In genomic region chr7:65509368-65510186, GRCh38 we compare ENCODE assay signal across 9 cellular contexts.
DNase-seq lines count a peak whose midpoint lies in the region; ATAC-seq, FAIRE-seq and TF ChIP-seq lines count a peak whose summit lies in the region.
"Had no signal": no experiment of that assay in that cellular context is flagged by ENCODE, and none has a peak within 500 bp of the region (broad histone marks: within the 10 kb centered on the region; RNA-seq: fewer than 3 reads in every experiment).

No MANE protein-coding gene starts in this region.

- H3K4me1 Mint-ChIP-seq in IgD-negative memory B cell (peaks cover 5 to 7% (median 5%) of the 10 kb centered on the region in 3 donors), mesothelial cell of epicardium (peaks cover 3% of the 10 kb centered on the region)

- peaks cover 0 to 17% of the 10 kb centered on the region in 2 experiments; a peak in 2 of 5 replicates for H3K4me1 ChIP-seq in K562 (replicated peaks in 1 of 2; ENCODE audit: control insufficient read depth in 2 of 2, insufficient read depth in 2 of 2, low read length in 2 of 2)

- H3K9me3 Mint-ChIP-seq in IgD-negative memory B cell (peaks cover 0 to 2% (median 0%) of the 10 kb centered on the region in 3 donors), mesothelial cell of epicardium (no peaks in the 10 kb centered on the region)

- no peaks in the 10 kb centered on the region for H3K36me3 ChIP-seq in K562 (ENCODE audit: control insufficient read depth, insufficient read depth, low read length)

- BruUV-seq in K562 (replicated peaks; lab: Mats Ljungman, UMichigan) = no TSS peak

- H4K20me1 ChIP-seq in K562 (replicated peaks; ENCODE audit: control insufficient read depth, insufficient read depth, low read length) = no peaks in the 10 kb centered on the region

- no peaks in the 10 kb centered on the region for H3K79me2 ChIP-seq in K562 (ENCODE audit: control insufficient read depth, insufficient read depth, low read length)

- peak overlapping the region; percentile 28 for H3K4me2 ChIP-seq in K562 (ENCODE audit: insufficient read depth, low read length)

- TF ChIP-seq RAD21 in K562 (CRISPR knock-in tag; conservative IDR thresholded peaks at IDR 0.05 in 1 of 2, IDR thresholded peaks at IDR 0.05 in 1 of 2) = no peak

- POLR2A ChIA-PET in K562 (lab: Yijun Ruan, JAX) = interaction anchor here (0.7 kb wide), 3 partner anchors 606 to 801 kb away, joined by 3 to 4 read pairs (median 4); no protein-coding TSS in a partner anchor

- intact Hi-C loops in K562 (cut with micrococcal nuclease) = no loop called here

- H3K9ac ChIP-seq in K562 (ENCODE audit: insufficient read depth in 1 of 2, low read depth in 2 of 2, low read length in 2 of 2) = peak overlapping the region; percentile 60 to 94; a peak in 3 of 4 replicates

- no peak for TF ChIP-seq EP300 in K562 (IDR thresholded peaks at IDR 0.05; ENCODE audit: low read length)

- CTCF ChIA-PET in K562 (lab: Yijun Ruan, JAX; ENCODE audit: low intra/inter-chr PET ratio) = no interaction called here

- peak overlapping the region; percentile 87 for H3K4me3 ChIP-seq in K562

- no peak for FAIRE-seq in K562 (lab: Jason Lieb, UNC)
- FAIRE-seq: endometrium had no signal

- H3K27ac Mint-ChIP-seq in IgD-negative memory B cell = peak overlapping the region in 2 of 3 donors; percentile 59 to 75
- H3K27ac Mint-ChIP-seq in mesothelial cell of epicardium = no peak overlapping the region

- H3K9me3 ChIP-seq in K562 (replicated peaks; ENCODE audit: control insufficient read depth, insufficient read depth, low read depth, low read length) = 0 out of 2 replicates have a peak, but pooled peaks cover 2% of the 10 kb centered on the region

- peak; percentile 15 for DNase-seq in AG20443 (ENCODE audit: low spot score)
- DNase-seq in K562 (ENCODE audit: extremely low read depth in 1 of 4, low spot score in 3 of 4) = peak in 2 of 4 experiments; percentile 23 to 40
- no peak for DNase-seq in mesothelial cell of epicardium (ENCODE audit: low spot score in 2 of 2, unreplicated experiment in 2 of 2)
- DNase-seq in SW 1271 (lab: John Stamatoyannopoulos, UW) = no peak
- DNase-seq in DMS153 treated with DMSO at 0.1 percent for 48 hours (lab: John Stamatoyannopoulos, UW; ENCODE audit: unreplicated experiment) = no peak

- TF ChIP-seq POLR2A in K562 (conservative IDR thresholded peaks at IDR 0.05) = no peak

- 8% methylated on average over 54 of the region's 85 CpGs for WGBS in K562 (ENCODE audit: insufficient coverage, low coverage, missing lambda C conversion rate)

- ATAC-seq in K562 = peak; percentile 64
- ATAC-seq in HG03457 (IDR thresholded peaks at IDR 0.05; ENCODE audit: unreplicated experiment) = no peak
- no peak for ATAC-seq in HG02981 (IDR thresholded peaks at IDR 0.05; ENCODE audit: unreplicated experiment)

- H3K27ac ChIP-seq in K562 (ENCODE audit: extremely low read depth, low read depth, low read length) = peak overlapping the region; percentile 43; the same call in 1 of the 3 replicates

- H3K36me3 Mint-ChIP-seq in IgD-negative memory B cell = no peaks in the 10 kb centered on the region
- H3K36me3 Mint-ChIP-seq in mesothelial cell of epicardium = no peaks in the 10 kb centered on the region

- peaks cover 6 to 10% of the 10 kb centered on the region in 2 experiments; a peak in 3 of 5 replicates for H3K27me3 ChIP-seq in K562 (ENCODE audit: control insufficient read depth in 2 of 2, insufficient read depth in 2 of 2, low read length in 2 of 2)

- peak overlapping the region; percentile 46 for H2AFZ ChIP-seq in K562 (ENCODE audit: low read depth, low read length)

- H3K4me3 Mint-ChIP-seq in IgD-negative memory B cell (peak overlapping the region; percentile 78 to 94 (median 84)), mesothelial cell of epicardium (peak overlapping the region; percentile 60)

- H3K27me3 Mint-ChIP-seq in IgD-negative memory B cell (peaks cover 17% of the 10 kb centered on the region), mesothelial cell of epicardium (ENCODE audit: low read depth) (peaks cover 44% of the 10 kb centered on the region)

- TF ChIP-seq CTCF in K562 (IDR thresholded peaks at IDR 0.05 in 2 of 3, conservative IDR thresholded peaks at IDR 0.05 in 1 of 3; ENCODE audit: insufficient read depth in 2 of 3, low read depth in 1 of 3, low read length in 3 of 3) (no peak), mesothelial cell of epicardium (IDR thresholded peaks at IDR 0.05; ENCODE audit: unreplicated experiment) (no peak)

- in situ Hi-C loops in K562 (cut with MboI) = loop anchor here (10.0 kb wide), 1 partner anchor 395 kb away; no protein-coding TSS in a partner anchor

- no peaks in the 10 kb centered on the region for H3K9me1 ChIP-seq in K562 (ENCODE audit: control insufficient read depth, insufficient read depth, low read length)

TF ChIP-seq in K562, 482 proteins besides CTCF, POLR2A, EP300 and RAD21 (continues in another document):
- TF ChIP-seq CBX8 (IDR thresholded peaks at IDR 0.05; ENCODE audit: borderline replicate concordance, extremely low read depth, low read depth, low read length, poor library complexity, severe bottlenecking) (peak; percentile 91), ZFX (CRISPR knock-in tag; IDR thresholded peaks at IDR 0.05) (peak; percentile 70), BCOR (IDR thresholded peaks at IDR 0.05) (0 out of 2 replicates have a peak, but pooled peaks have one; percentile 50), TCF3 (CRISPR knock-in tag; IDR thresholded peaks at IDR 0.05) (no peak), TSHZ1 (CRISPR knock-in tag; IDR thresholded peaks at IDR 0.05) (no peak), GTF2B (IDR thresholded peaks at IDR 0.05; ENCODE audit: extremely low read depth, insufficient read length) (no peak), ESRRB (CRISPR knock-in tag; IDR thresholded peaks at IDR 0.05; ENCODE audit: borderline replicate concordance) (no peak), VEZF1 (CRISPR knock-in tag; IDR thresholded peaks at IDR 0.05) (peak; percentile 60), U2AF1 (optimal IDR thresholded peaks at IDR 0.05; ENCODE audit: low read depth, low read length) (peak; percentile 58), E2F6 (IDR thresholded peaks at IDR 0.05; ENCODE audit: borderline replicate concordance in 1 of 2, extremely low read depth in 1 of 2, insufficient read depth in 1 of 2, insufficient read length in 1 of 2, low read depth in 1 of 2, low read length in 1 of 2, poor library complexity in 1 of 2, severe bottlenecking in 1 of 2) (peak in 1 of 2 experiments; percentile 11), ZNF77 (CRISPR knock-in tag; IDR thresholded peaks at IDR 0.05) (no peak), ZNF583 (CRISPR knock-in tag; IDR thresholded peaks at IDR 0.05) (no peak), MAZ (CRISPR knock-in tag; conservative IDR thresholded peaks at IDR 0.05 in 1 of 2, IDR thresholded peaks at IDR 0.05 in 1 of 2) (0 out of 4 replicates have a peak, but pooled peaks of 1 of the 2 experiments have one; percentile 47), MYC (IDR thresholded peaks at IDR 0.05; ENCODE audit: low read depth, low read length) (no peak), MYC (CRISPR knock-in tag; IDR thresholded peaks at IDR 0.05; ENCODE audit: borderline replicate concordance, low read depth) (no peak)
